Comparison of ENCODE assay signal across 10 cellular contexts in genomic region chr16:4803479-4804243, GRCh38. TPM values are rescaled to one million over a fixed set of nuclear protein-coding genes. Genes with fewer than 3 reads are reported as not detected.
A peak's percentile ranks its signal among the peaks of the same experiment; 100 is the strongest.
DNase-seq lines count a peak whose midpoint lies in the region; ATAC-seq, FAIRE-seq and TF ChIP-seq lines count a peak whose summit lies in the region.
"Had no signal": no experiment of that assay in that cellular context is flagged by ENCODE, and none has a peak within 500 bp of the region (broad histone marks: within the 10 kb centered on the region; RNA-seq: fewer than 3 reads in every experiment).

No MANE protein-coding gene starts in this region.

- no peak overlapping the region for H3K9ac ChIP-seq in keratinocyte (ENCODE audit: control insufficient read depth, extremely low read depth, insufficient read depth, low read length)

- H3K4me1 ChIP-seq in breast epithelium (peaks cover 0 to 6% of the 10 kb centered on the region in 2 donors), keratinocyte (ENCODE audit: control insufficient read depth, extremely low read depth, insufficient read depth, low read length) (peaks cover 25% of the 10 kb centered on the region), tibial artery (peaks cover 0 to 26% (median 13%) of the 10 kb centered on the region in 4 donors)

- TF ChIP-seq CTCF in MCF 10A (IDR thresholded peaks at IDR 0.05; ENCODE audit: unreplicated experiment) (no peak), breast epithelium (IDR thresholded peaks at IDR 0.05) (no peak), WTC11 (IDR thresholded peaks at IDR 0.05) (no peak), keratinocyte (optimal IDR thresholded peaks at IDR 0.05 in 1 of 3, IDR thresholded peaks at IDR 0.05 in 1 of 3, conservative IDR thresholded peaks at IDR 0.05 in 1 of 3; ENCODE audit: extremely low read depth in 1 of 3, insufficient read depth in 2 of 3, low read length in 3 of 3) (no peak), tibial artery (IDR thresholded peaks at IDR 0.05) (no peak), GM20000 (IDR thresholded peaks at IDR 0.05; ENCODE audit: extremely low read depth, missing control alignments) (no peak)

- H3K4me2 ChIP-seq in keratinocyte (ENCODE audit: control insufficient read depth, extremely low read depth, insufficient read depth, low read depth, low read length): peak overlapping the region; percentile 75

- POLR2A ChIA-PET in MCF 10A (lab: Yijun Ruan, JAX): interaction anchor here (0.7 to 3.1 kb wide), 10 partner anchors 24 to 269 kb away, joined by 3 to 40 read pairs (median 4); partner anchors contain the start of genes ANKS3, DNAAF8, GLYR1 and NUDT16L1
- POLR2A ChIA-PET in WTC11 (lab: Charles Lee): interaction anchor here (0.5 to 2.8 kb wide), 4 partner anchors 8 to 70 kb away, joined by 3 to 16 read pairs (median 9); partner anchors contain the start of genes ANKS3, DNAAF8, SEPTIN12 and ZNF500

- H3K4me1 Mint-ChIP-seq in MCF 10A (ENCODE audit: insufficient read depth, unreplicated experiment) (peaks cover 6% of the 10 kb centered on the region), WTC11 (peaks cover 18% of the 10 kb centered on the region)

- H3K9me1 ChIP-seq in keratinocyte (ENCODE audit: control insufficient read depth, extremely low read depth, insufficient read depth, low read length): no peaks in the 10 kb centered on the region

- no peak overlapping the region for H3K27ac Mint-ChIP-seq in MCF 10A (ENCODE audit: low read depth, unreplicated experiment)
- H3K27ac Mint-ChIP-seq in WTC11: peak overlapping the region; percentile 71

- CTCF ChIA-PET in MCF 10A (lab: Yijun Ruan, JAX) (interaction anchor here (1.2 kb wide), 1 partner anchor 16 kb away, joined by 4 read pairs; no protein-coding TSS in a partner anchor), WTC11 (lab: Charles Lee) (interaction anchor here (1.0 to 2.5 kb wide), 3 partner anchors 11 to 120 kb away, joined by 3 to 11 read pairs (median 6); partner anchors contain the start of genes ANKS3 and DNAAF8)

- no peak for TF ChIP-seq POLR2A in breast epithelium (IDR thresholded peaks at IDR 0.05)

- H3K27ac ChIP-seq in breast epithelium (no peak overlapping the region), keratinocyte (ENCODE audit: control insufficient read depth, insufficient read depth, low read length) (no peak overlapping the region), tibial artery (peak overlapping the region in 1 of 2 donors; percentile 82)
- H3K27ac ChIP-seq: foreskin keratinocyte had no signal

- intact Hi-C loops in MCF 10A (cut with micrococcal nuclease): loop anchor here (2.0 kb wide), 2 partner anchors 37 to 153 kb away; partner anchors contain the start of gene ZNF500
- intact Hi-C loops in breast epithelium (cut with DNase I; ENCODE audit: low total_unique reads): no loop called here
- intact Hi-C loops in tibial artery (cut with DNase I; ENCODE audit: low total_unique reads): no loop called here

- no peak for ATAC-seq in WTC11
- no peak for ATAC-seq in HG02970 (IDR thresholded peaks at IDR 0.05; ENCODE audit: low FRiP score, unreplicated experiment)

- DNase-seq in MCF 10A (ENCODE audit: unreplicated experiment): no peak
- DNase-seq in breast epithelium (ENCODE audit: low spot score in 2 of 2): no peak
- no peak for DNase-seq in WTC11 (ENCODE audit: low spot score)
- DNase-seq in keratinocyte (ENCODE audit: low read depth, low spot score): no peak
- DNase-seq in tibial artery: no peak
- no peak for DNase-seq in GM20000 (ENCODE audit: low spot score)
- DNase-seq in amniotic stem cell (lab: John Stamatoyannopoulos, UW): no peak

- no TSS peak for BruUV-seq in MCF 10A (replicated peaks; lab: Mats Ljungman, UMichigan)

- peak overlapping the region in 1 of 3 donors; percentile 73 for H3K4me3 ChIP-seq in breast epithelium
- peak overlapping the region in 2 of 3 experiments; percentile 66 to 67 for H3K4me3 ChIP-seq in keratinocyte (ENCODE audit: control insufficient read depth in 2 of 3, extremely low read depth in 1 of 3, insufficient read depth in 2 of 3, low read depth in 1 of 3, low read length in 3 of 3)
- peak overlapping the region; percentile 74 to 79 for H3K4me3 ChIP-seq in tibial artery

- H3K36me3 ChIP-seq in breast epithelium (no peaks in the 10 kb centered on the region), keratinocyte (ENCODE audit: control insufficient read depth in 2 of 2, extremely low read depth in 1 of 2, insufficient read depth in 2 of 2, low read length in 2 of 2) (peaks cover 11 to 13% of the 10 kb centered on the region in 2 experiments), tibial artery (peaks cover 9 to 57% (median 33%) of the 10 kb centered on the region in 3 donors)

- no peaks in the 10 kb centered on the region for H3K9me3 Mint-ChIP-seq in MCF 10A (ENCODE audit: unreplicated experiment)
- no peaks in the 10 kb centered on the region for H3K9me3 Mint-ChIP-seq in WTC11

- H4K20me1 ChIP-seq in keratinocyte (ENCODE audit: control insufficient read depth, extremely low read depth, insufficient read depth, low read length): no peaks in the 10 kb centered on the region

- H3K4me3 Mint-ChIP-seq in MCF 10A (ENCODE audit: unreplicated experiment): peak overlapping the region; percentile 76
- peak overlapping the region; percentile 78 for H3K4me3 Mint-ChIP-seq in WTC11

- peaks cover 36% of the 10 kb centered on the region for H3K36me3 Mint-ChIP-seq in MCF 10A (ENCODE audit: insufficient read depth, unreplicated experiment)
- H3K36me3 Mint-ChIP-seq in WTC11: peaks cover 16% of the 10 kb centered on the region

- dilution Hi-C loops in keratinocyte (cut with MboI; ENCODE audit: extremely low pct_ligation_motif_present, low sequenced_read_pairs): no loop called here

- no peaks in the 10 kb centered on the region for H3K79me2 ChIP-seq in keratinocyte (ENCODE audit: control insufficient read depth, insufficient read depth, low read length)

- FAIRE-seq in keratinocyte (lab: Jason Lieb, UNC): no peak
- FAIRE-seq: D721Med had no signal

- no peaks in the 10 kb centered on the region for H3K27me3 ChIP-seq in breast epithelium
- H3K27me3 ChIP-seq in keratinocyte (ENCODE audit: control insufficient read depth, extremely low read depth, insufficient read depth, low read length): no peaks in the 10 kb centered on the region
- no peaks in the 10 kb centered on the region for H3K27me3 ChIP-seq in tibial artery
- H3K27me3 ChIP-seq: foreskin keratinocyte had no signal

- no peak overlapping the region for H2AFZ ChIP-seq in keratinocyte (ENCODE audit: control insufficient read depth, low read length)

- H3K9me3 ChIP-seq in breast epithelium: no peaks in the 10 kb centered on the region
- no peaks in the 10 kb centered on the region for H3K9me3 ChIP-seq in keratinocyte (ENCODE audit: control insufficient read depth, low read depth, low read length)
- H3K9me3 ChIP-seq in tibial artery: no peaks in the 10 kb centered on the region

- no peaks in the 10 kb centered on the region for H3K27me3 Mint-ChIP-seq in MCF 10A (ENCODE audit: insufficient read depth, unreplicated experiment)
- H3K27me3 Mint-ChIP-seq in WTC11 (ENCODE audit: low read depth): no peaks in the 10 kb centered on the region

RNA-seq across cellular contexts. Expression of gene ROGDI, which starts 1.2 kb away (rescaled TPM):
- total RNA-seq in MCF 10A (2022) (5.9 and 7.0 TPM in 2 replicates), breast epithelium (10 to 100 TPM in 2 of 3 donors, 1 to 10 TPM in 1; 6.6 to 23.3 (median 21.2) TPM), WTC11 (2021) (25.0 to 32.1 TPM (median 31.1 TPM) in 3 replicates)
- 17.3 to 33.2 TPM (median 20.5 TPM) in 3 replicates for polyA plus RNA-seq in keratinocyte
- 7.0 TPM for polyA plus RNA-seq in keratinocyte (2011; ENCODE audit: low read depth)
- polyA plus RNA-seq in keratinocyte (2011; cell fraction: cytosol; rRNA removed): 13.9 and 24.0 TPM in 2 replicates
- polyA plus RNA-seq in keratinocyte (2011; cell fraction: nucleus; rRNA removed): 32.3 and 38.9 TPM in 2 replicates
- polyA plus RNA-seq in keratinocyte (2012; ENCODE audit: low replicate concordance): 12.7 and 22.6 TPM in 2 replicates
- 8.1 to 31.8 TPM (median 27.3 TPM) in 3 replicates for polyA minus RNA-seq in keratinocyte
- polyA minus RNA-seq in keratinocyte (2011; cell fraction: cytosol; rRNA and poly(A)+ RNA removed): 29.0 TPM
- polyA minus RNA-seq in keratinocyte (2011; cell fraction: nucleus; rRNA and poly(A)+ RNA removed): 8.8 and 11.6 TPM in 2 replicates

RNA-seq across cellular contexts. Expression of gene SMIM22, which starts 8.5 kb away (rescaled TPM):
- total RNA-seq in MCF 10A (2022) (2.2 and 2.4 TPM in 2 replicates), breast epithelium (10 to 100 TPM in 2 of 3 donors, not detected in 1; 49.0 to 58.7 TPM), WTC11 (2021) (1.9 TPM in 1 of 3 replicates, not detected in the others)
- 8.4 to 20.2 TPM (median 10.6 TPM) in 3 replicates for polyA plus RNA-seq in keratinocyte
- not detected for polyA plus RNA-seq in keratinocyte (2011; ENCODE audit: low read depth)
- 10.2 and 13.2 TPM in 2 replicates for polyA plus RNA-seq in keratinocyte (2011; cell fraction: cytosol; rRNA removed)
- polyA plus RNA-seq in keratinocyte (2011; cell fraction: nucleus; rRNA removed): 11.0 and 11.8 TPM in 2 replicates
- polyA plus RNA-seq in keratinocyte (2012; ENCODE audit: low replicate concordance): 13.9 and 22.5 TPM in 2 replicates
- 4.5 to 10.8 TPM (median 10.2 TPM) in 3 replicates for polyA minus RNA-seq in keratinocyte
- 6.1 TPM for polyA minus RNA-seq in keratinocyte (2011; cell fraction: cytosol; rRNA and poly(A)+ RNA removed)
- polyA minus RNA-seq in keratinocyte (2011; cell fraction: nucleus; rRNA and poly(A)+ RNA removed): 4.6 TPM in 1 of 2 replicates, not detected in the other

RNA-seq across cellular contexts. Expression of gene SEPTIN12, which starts 15.5 kb away (rescaled TPM):
- total RNA-seq in MCF 10A (2022) (not detected in 2 replicates), breast epithelium (not detected), WTC11 (2021) (not detected in 3 replicates)
- not detected in 3 replicates for polyA plus RNA-seq in keratinocyte
- polyA plus RNA-seq in keratinocyte (2011; ENCODE audit: low read depth): not detected
- polyA plus RNA-seq in keratinocyte (2011; cell fraction: cytosol; rRNA removed): not detected in 2 replicates
- polyA plus RNA-seq in keratinocyte (2011; cell fraction: nucleus; rRNA removed): not detected in 2 replicates
- not detected in 2 replicates for polyA plus RNA-seq in keratinocyte (2012; ENCODE audit: low replicate concordance)
- polyA minus RNA-seq in keratinocyte: not detected in 3 replicates
- polyA minus RNA-seq in keratinocyte (2011; cell fraction: cytosol; rRNA and poly(A)+ RNA removed): not detected
- not detected in 2 replicates for polyA minus RNA-seq in keratinocyte (2011; cell fraction: nucleus; rRNA and poly(A)+ RNA removed)
- total RNA-seq: foreskin keratinocyte had no signal
- polyA plus RNA-seq: foreskin keratinocyte had no signal

RNA-seq across cellular contexts. Expression of gene ZNF500, which starts 36.7 kb away (rescaled TPM):
- total RNA-seq in MCF 10A (2022): 13.8 and 14.0 TPM in 2 replicates
- 10 to 100 TPM in 2 of 3 donors, 1 to 10 TPM in 1; 8.2 to 17.0 (median 16.4) TPM for total RNA-seq in breast epithelium
- total RNA-seq in WTC11 (2021): 14.3 to 19.9 TPM (median 15.5 TPM) in 3 replicates
- 3.3 to 5.2 TPM (median 3.5 TPM) in 3 replicates for polyA plus RNA-seq in keratinocyte
- 0.41 TPM for polyA plus RNA-seq in keratinocyte (2011; ENCODE audit: low read depth)
- polyA plus RNA-seq in keratinocyte (2011; cell fraction: cytosol; rRNA removed): 1.6 and 1.8 TPM in 2 replicates
- polyA plus RNA-seq in keratinocyte (2011; cell fraction: nucleus; rRNA removed): 8.6 and 9.5 TPM in 2 replicates
- 2.9 and 3.7 TPM in 2 replicates for polyA plus RNA-seq in keratinocyte (2012; ENCODE audit: low replicate concordance)
- 4.8 to 10.2 TPM (median 5.9 TPM) in 3 replicates for polyA minus RNA-seq in keratinocyte
- polyA minus RNA-seq in keratinocyte (2011; cell fraction: cytosol; rRNA and poly(A)+ RNA removed): 5.2 TPM
- 4.3 and 7.0 TPM in 2 replicates for polyA minus RNA-seq in keratinocyte (2011; cell fraction: nucleus; rRNA and poly(A)+ RNA removed)

RNA-seq across cellular contexts. Expression of gene GLYR1, which starts 43.4 kb away (rescaled TPM):
- 67.3 and 77.3 TPM in 2 replicates for total RNA-seq in MCF 10A (2022)
- total RNA-seq in breast epithelium: 10 to 100 TPM; 57.2 to 79.0 (median 58.1) TPM
- 99.7 to 103 TPM (median 99.7 TPM) in 3 replicates for total RNA-seq in WTC11 (2021)
- 38.7 to 42.6 TPM (median 39.8 TPM) in 3 replicates for polyA plus RNA-seq in keratinocyte
- 69.2 TPM for polyA plus RNA-seq in keratinocyte (2011; ENCODE audit: low read depth)
- polyA plus RNA-seq in keratinocyte (2011; cell fraction: cytosol; rRNA removed): 22.2 and 25.3 TPM in 2 replicates
- polyA plus RNA-seq in keratinocyte (2011; cell fraction: nucleus; rRNA removed): 59.7 and 68.2 TPM in 2 replicates
- polyA plus RNA-seq in keratinocyte (2012; ENCODE audit: low replicate concordance): 27.3 and 41.6 TPM in 2 replicates
- polyA minus RNA-seq in keratinocyte: 24.0 to 60.5 TPM (median 39.2 TPM) in 3 replicates
- 21.7 TPM for polyA minus RNA-seq in keratinocyte (2011; cell fraction: cytosol; rRNA and poly(A)+ RNA removed)
- polyA minus RNA-seq in keratinocyte (2011; cell fraction: nucleus; rRNA and poly(A)+ RNA removed): 18.7 and 28.8 TPM in 2 replicates
